Comparison of ENCODE assay signal across 8 cellular contexts in the genomic region with DNA sequence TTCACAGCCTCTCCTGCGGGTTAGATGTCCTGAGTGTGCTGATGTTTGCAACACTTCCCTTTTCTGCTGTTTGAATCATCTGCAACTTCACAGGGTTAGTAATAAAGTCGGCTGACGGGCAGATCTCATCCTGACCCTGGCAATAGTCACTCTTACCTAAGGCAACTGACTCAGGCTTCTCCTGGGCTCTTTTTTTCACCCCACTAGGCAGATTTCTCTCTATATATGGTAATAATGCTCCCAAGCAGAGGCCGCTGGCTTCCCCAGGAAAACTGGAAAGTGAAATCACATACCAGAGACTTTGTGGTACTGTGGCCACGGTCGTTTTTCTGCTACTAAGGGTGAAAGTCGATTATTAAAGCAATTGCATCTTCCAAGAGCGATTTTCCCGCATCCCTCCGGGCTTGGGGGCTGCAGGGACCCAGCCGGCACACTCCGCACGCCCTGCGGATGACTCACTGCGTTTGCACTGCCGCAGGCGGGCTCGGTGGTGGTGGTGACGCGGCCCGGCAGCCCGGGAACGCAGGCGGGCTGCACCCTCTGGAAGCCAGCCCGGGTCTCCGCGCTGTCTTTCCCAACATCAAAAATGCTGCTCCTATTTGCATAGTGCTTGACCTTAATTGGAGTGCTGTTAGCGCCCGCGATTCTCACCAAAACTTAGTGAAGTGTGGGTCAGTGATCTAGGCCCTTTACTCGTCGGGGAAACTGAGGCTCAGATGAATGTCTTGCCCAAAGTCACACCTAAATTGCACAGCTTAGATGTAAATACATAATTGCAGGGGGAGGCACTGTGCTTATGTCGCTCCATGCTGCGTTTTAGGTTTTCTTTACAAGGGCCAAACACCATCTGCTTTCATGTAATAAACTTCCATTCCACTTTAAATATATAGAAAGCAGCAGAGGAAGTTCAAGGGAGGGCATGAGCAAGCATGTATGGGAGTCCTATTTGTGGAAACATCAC. TPM values are rescaled to one million over a fixed set of nuclear protein-coding genes. Genes with fewer than 3 reads are reported as not detected.
DNase-seq lines count a peak whose midpoint lies in the region; ATAC-seq and TF ChIP-seq lines count a peak whose summit lies in the region.

No MANE protein-coding gene starts in this region.

- DNase-seq in AG08395 (ENCODE audit: low spot score) (peak; percentile 88), HS-27A (ENCODE audit: low read depth) (peak; percentile 68), SK-MEL-5 (ENCODE audit: low read depth, low spot score) (peak; percentile 62), astrocyte of the spinal cord (ENCODE audit: low read depth, low spot score) (peak; percentile 97), hypothalamus (lab: John Stamatoyannopoulos, UW) (peak in 28 of 51 donors; percentile 1 to 58 (median 14)), renal cortical epithelial cell (ENCODE audit: low read depth) (peak; percentile 98)

- peak overlapping the region; percentile 35 for H3K4me3 ChIP-seq in astrocyte of the spinal cord (ENCODE audit: low read depth, low read length)

- no peak for TF ChIP-seq CTCF in astrocyte of the spinal cord (IDR thresholded peaks at IDR 0.05; ENCODE audit: low read depth, low read length)

- in situ Hi-C loops in SK-MEL-5 (cut with HindIII; ENCODE audit: low pct_unique_long_range_greater_than_20kb, low sequenced_read_pairs) (no loop called here), astrocyte of the spinal cord (cut with HindIII; ENCODE audit: low sequenced_read_pairs) (no loop called here)

- peak; percentile 59 for ATAC-seq in GM19035 (IDR thresholded peaks at IDR 0.05; ENCODE audit: unreplicated experiment)
- ATAC-seq in HG03108 (IDR thresholded peaks at IDR 0.05; ENCODE audit: unreplicated experiment) = no peak

RNA-seq across cellular contexts. Expression of a gene that starts 47.6 kb away (rescaled TPM):
- 391 and 402 TPM in 2 replicates for total RNA-seq in SK-MEL-5 (2014; rRNA removed; shearing (Covaris generic))
- 361 and 485 TPM in 2 replicates for polyA plus RNA-seq in SK-MEL-5 (2015; cell fraction: cytosol; rRNA removed)
- polyA plus RNA-seq in SK-MEL-5 (2015; cell fraction: nucleus; rRNA removed) = 78.8 and 79.4 TPM in 2 replicates
- total RNA-seq in renal cortical epithelial cell = 1,646 and 3,148 TPM in 2 replicates

Comparison
In these comparisons a context has a peak if more than half of its experiments do, and no peak if none do; other contexts are left out.
1. DNase-seq: peak in every context shown above with its lines; median percentile 98 in renal cortical epithelial cell; 97 in astrocyte of the spinal cord; 88 in AG08395; 68 in HS-27A; 62 in SK-MEL-5; 14 in hypothalamus.